9 cellular contexts compared by ENCODE assay signal in genomic region chr6:52724406-52725121, GRCh38. TPM values are rescaled to one million over a fixed set of nuclear protein-coding genes. Genes with fewer than 3 reads are reported as not detected.
DNase-seq lines count a peak whose midpoint lies in the region; ATAC-seq, FAIRE-seq and TF ChIP-seq lines count a peak whose summit lies in the region.
"Had no signal": no experiment of that assay in that cellular context is flagged by ENCODE, and none has a peak within 500 bp of the region (broad histone marks: within the 10 kb centered on the region; RNA-seq: fewer than 3 reads in every experiment).

No MANE protein-coding gene starts in this region.

- TF ChIP-seq POLR2A in GM12878 (IDR thresholded peaks at IDR 0.05; ENCODE audit: low read depth, low read length): no peak

- RAD21 ChIA-PET in GM12878 (lab: Charles Lee; ENCODE audit: unreplicated experiment): interaction anchor here (0.7 to 1.5 kb wide), 2 partner anchors 309 to 761 kb away, joined by 3 to 5 read pairs; no protein-coding TSS in a partner anchor

- TF ChIP-seq EP300 in GM12878 (IDR thresholded peaks at IDR 0.05; ENCODE audit: borderline replicate concordance in 1 of 2, control insufficient read depth in 1 of 2, low read depth in 2 of 2, low read length in 2 of 2): no peak

- intact Hi-C loops in GM12878 (cut with micrococcal nuclease; ENCODE audit: unreplicated experiment): loop anchor here (5.0 kb wide), 1 partner anchor 758 kb away; no protein-coding TSS in a partner anchor

- ATAC-seq in HG02759 (IDR thresholded peaks at IDR 0.05; ENCODE audit: unreplicated experiment): peak; percentile 99
- ATAC-seq in GM12878: peak; percentile 100

- peak; percentile 92 for FAIRE-seq in GM12878 (lab: Jason Lieb, UNC)

- H3K27ac ChIP-seq in GM12878 (ENCODE audit: control insufficient read depth, insufficient read depth): no peak overlapping the region

- H2AFZ ChIP-seq in GM12878 (ENCODE audit: control insufficient read depth, low read depth, low read length): peak overlapping the region; percentile 25

- DNase-seq in activated gamma-delta T cell treated with Interleukin-2 at 50 U/mL for 16 hours: peak; percentile 36
- no peak for DNase-seq in activated gamma-delta T cell (lab: John Stamatoyannopoulos, UW)
- DNase-seq in NCI-H1105 (lab: John Stamatoyannopoulos, UW): peak; percentile 18
- peak; percentile 39 for DNase-seq in T-helper 2 cell treated with Interferon-gamma antibody and Interleukin-4, amounts not matched to agents 5 μg/mL and 100 μg/mL, for 36 hours (ENCODE audit: low spot score)
- peak; percentile 55 for DNase-seq in GM12878 (ENCODE audit: low read depth, low spot score)
- peak in 2 of 3 donors; percentile 7 to 27 for DNase-seq in immature natural killer cell
- peak; percentile 30 to 48 (median 46) for DNase-seq in stimulated activated CD4-positive, alpha-beta T cell treated with anti-CD3 and anti-CD28 coated beads, Interleukin-12 subunit alpha, Interleukin-12 subunit beta, amount 100 ng/mL, for 48 hours (ENCODE audit: low read depth in 2 of 3, low spot score in 1 of 3)

- no peaks in the 10 kb centered on the region for H3K4me1 Mint-ChIP-seq in T-helper 2 cell treated with Interferon-gamma antibody and Interleukin-4, amounts not matched to agents 5 μg/mL and 100 μg/mL, for 36 hours (ENCODE audit: low read depth)
- no peaks in the 10 kb centered on the region for H3K4me1 Mint-ChIP-seq in immature natural killer cell

- no peak overlapping the region for H3K4me3 Mint-ChIP-seq in T-helper 2 cell treated with Interferon-gamma antibody and Interleukin-4, amounts not matched to agents 5 μg/mL and 100 μg/mL, for 36 hours
- no peak overlapping the region for H3K4me3 Mint-ChIP-seq in immature natural killer cell

- H3K79me2 ChIP-seq in GM12878 (ENCODE audit: control insufficient read depth, insufficient read depth, low read length): no peaks in the 10 kb centered on the region

- no peaks in the 10 kb centered on the region for H3K27me3 ChIP-seq in GM12878 (replicated peaks in 1 of 2; ENCODE audit: control insufficient read depth in 2 of 2, insufficient read depth in 2 of 2, low read length in 1 of 2)

- peaks cover 10% of the 10 kb centered on the region for H3K27me3 Mint-ChIP-seq in T-helper 2 cell treated with Interferon-gamma antibody and Interleukin-4, amounts not matched to agents 5 μg/mL and 100 μg/mL, for 36 hours (ENCODE audit: low read depth)
- H3K27me3 Mint-ChIP-seq in immature natural killer cell (ENCODE audit: low read depth in 3 of 3): peaks cover 0 to 14% (median 4%) of the 10 kb centered on the region in 3 donors

- TF ChIP-seq CTCF in GM12878 (IDR thresholded peaks at IDR 0.05 in 2 of 3, conservative IDR thresholded peaks at IDR 0.05 in 1 of 3; ENCODE audit: control insufficient read depth in 2 of 3, extremely low read depth in 1 of 3, insufficient read depth in 1 of 3, low read depth in 3 of 3, low read length in 3 of 3): peak; percentile 82 to 95 (median 91)

- in situ Hi-C loops in GM12878 (cut with MboI): no loop called here

- BruUV-seq in GM12878 (replicated peaks; lab: Mats Ljungman, UMichigan): no TSS peak

- H3K27ac Mint-ChIP-seq in T-helper 2 cell treated with Interferon-gamma antibody and Interleukin-4, amounts not matched to agents 5 μg/mL and 100 μg/mL, for 36 hours: no peak overlapping the region
- no peak overlapping the region for H3K27ac Mint-ChIP-seq in immature natural killer cell

- no peak overlapping the region for H3K4me3 ChIP-seq in GM12878

- H3K9ac ChIP-seq in GM12878 (ENCODE audit: control insufficient read depth, insufficient read depth, low read length): no peak overlapping the region

- no peaks in the 10 kb centered on the region for H3K9me3 Mint-ChIP-seq in T-helper 2 cell treated with Interferon-gamma antibody and Interleukin-4, amounts not matched to agents 5 μg/mL and 100 μg/mL, for 36 hours
- no peaks in the 10 kb centered on the region for H3K9me3 Mint-ChIP-seq in immature natural killer cell

- H3K36me3 ChIP-seq in GM12878 (ENCODE audit: control insufficient read depth in 2 of 2, insufficient read depth in 2 of 2, low read length in 1 of 2): no peaks in the 10 kb centered on the region

- peaks cover 5% of the 10 kb centered on the region for H3K4me1 ChIP-seq in GM12878 (ENCODE audit: control insufficient read depth, insufficient read depth, low read length)

- SMC1A ChIA-PET in GM12878 (lab: Charles Lee; ENCODE audit: uncharacterized antibody, unreplicated experiment): interaction anchor here (0.6 to 1.7 kb wide), 6 partner anchors 15 to 338 kb away, joined by 3 to 5 read pairs (median 4); partner anchors contain the start of gene GSTA2

- POLR2A ChIA-PET in GM12878 (lab: Charles Lee): no interaction called here

- no peaks in the 10 kb centered on the region for H3K36me3 Mint-ChIP-seq in T-helper 2 cell treated with Interferon-gamma antibody and Interleukin-4, amounts not matched to agents 5 μg/mL and 100 μg/mL, for 36 hours (ENCODE audit: low read depth)
- no peaks in the 10 kb centered on the region for H3K36me3 Mint-ChIP-seq in immature natural killer cell

- no peaks in the 10 kb centered on the region for H3K9me3 ChIP-seq in GM12878 (replicated peaks; ENCODE audit: control insufficient read depth, insufficient read depth, low read length)

- TF ChIP-seq RAD21 in GM12878 (IDR thresholded peaks at IDR 0.05; ENCODE audit: insufficient read depth, low read depth, low read length): peak; percentile 53

- H3K4me2 ChIP-seq in GM12878 (ENCODE audit: control insufficient read depth, insufficient read depth): peak overlapping the region; percentile 7; the same call in 1 of the 2 replicates

- H4K20me1 ChIP-seq in GM12878 (ENCODE audit: control insufficient read depth, insufficient read depth): no peaks in the 10 kb centered on the region

- CTCF ChIA-PET in GM12878 (lab: Yijun Ruan, JAX): interaction anchor here (0.6 to 3.1 kb wide), 18 partner anchors 9 to 339 kb away, joined by 3 to 13 read pairs (median 4); no protein-coding TSS in a partner anchor

- 39% methylated on average over 13 of the region's 13 CpGs for WGBS in GM12878 (ENCODE audit: insufficient coverage, insufficient replicate concordance, low lambda C conversion rate, missing lambda C conversion rate)

TF ChIP-seq in GM12878, 131 proteins besides CTCF, POLR2A, EP300 and RAD21 (continues in another document):
- TF ChIP-seq IRF3 (IDR thresholded peaks at IDR 0.05) (no peak), ZBTB33 (IDR thresholded peaks at IDR 0.05) (no peak)

RNA-seq across cellular contexts. Expression of gene GSTA2, which starts 38.7 kb away (rescaled TPM):
- total RNA-seq in GM12878 (2013; cell fraction: nucleolus; rRNA removed): not detected in 2 replicates
- total RNA-seq in GM12878 (2014; rRNA removed) (not detected in 2 replicates), GM12878 (2014; rRNA removed; fragmentation: Illumina TruSeq; extraction: Trizol) (not detected in 2 replicates), GM12878 (2021) (not detected in 2 replicates)
- polyA plus RNA-seq in GM12878 (2011; ENCODE audit: low read depth): not detected
- polyA plus RNA-seq in GM12878 (2011; rRNA removed) (not detected in 2 replicates), GM12878 (2014; fragmentation: Illumina TruSeq; extraction: Trizol) (not detected in 2 replicates), GM12878 (2014; fragmentation: Nextera tagmentation; extraction: Ambion mirVana) (not detected), GM12878 (2014; rRNA removed) (not detected in 2 replicates), GM12878 (2016; fragmentation: Nextera tagmentation; extraction: Ambion mirVana) (not detected), immature natural killer cell (not detected)
- not detected in 2 replicates for polyA plus RNA-seq in GM12878 (2011; cell fraction: cytosol; rRNA removed)
- not detected in 2 replicates for polyA plus RNA-seq in GM12878 (2011; cell fraction: nucleus; rRNA removed)
- polyA plus RNA-seq in GM12878 (2012): not detected in 2 replicates
- not detected in 2 replicates for polyA minus RNA-seq in GM12878 (2011; rRNA and poly(A)+ RNA removed)
- polyA minus RNA-seq in GM12878 (2011; cell fraction: cytosol; rRNA and poly(A)+ RNA removed): not detected in 2 replicates
- not detected in 2 replicates for polyA minus RNA-seq in GM12878 (2011; cell fraction: nucleus; rRNA and poly(A)+ RNA removed)
- total RNA-seq: subcutaneous adipose tissue had no signal

RNA-seq across cellular contexts. Expression of gene TMEM14A, which starts 53.7 kb away (rescaled TPM):
- 4.6 and 6.2 TPM in 2 replicates for total RNA-seq in GM12878 (2013; cell fraction: nucleolus; rRNA removed)
- total RNA-seq in GM12878 (2014; rRNA removed): 15.6 and 22.9 TPM in 2 replicates
- total RNA-seq in GM12878 (2014; rRNA removed; fragmentation: Illumina TruSeq; extraction: Trizol): 21.2 and 21.7 TPM in 2 replicates
- 17.7 and 19.2 TPM in 2 replicates for total RNA-seq in GM12878 (2021)
- 10.8 TPM for polyA plus RNA-seq in GM12878 (2011; ENCODE audit: low read depth)
- polyA plus RNA-seq in GM12878 (2011; rRNA removed): 45.0 and 57.2 TPM in 2 replicates
- polyA plus RNA-seq in GM12878 (2011; cell fraction: cytosol; rRNA removed): 18.5 and 22.1 TPM in 2 replicates
- polyA plus RNA-seq in GM12878 (2011; cell fraction: nucleus; rRNA removed): 14.6 and 14.8 TPM in 2 replicates
- polyA plus RNA-seq in GM12878 (2012): 15.9 and 17.3 TPM in 2 replicates
- 17.8 and 18.7 TPM in 2 replicates for polyA plus RNA-seq in GM12878 (2014; fragmentation: Illumina TruSeq; extraction: Trizol)
- 100 to 1,000 TPM in 1 of 2 experiments, 10 to 100 TPM in 1; 87.2 to 143 TPM for polyA plus RNA-seq in GM12878 (2014; fragmentation: Nextera tagmentation; extraction: Ambion mirVana)
- polyA plus RNA-seq in GM12878 (2014; rRNA removed): 14.9 and 21.1 TPM in 2 replicates
- polyA plus RNA-seq in GM12878 (2016; fragmentation: Nextera tagmentation; extraction: Ambion mirVana): 10 to 100 TPM; 77.1 to 81.7 TPM
- 5.4 and 7.7 TPM in 2 replicates for polyA minus RNA-seq in GM12878 (2011; rRNA and poly(A)+ RNA removed)
- polyA minus RNA-seq in GM12878 (2011; cell fraction: cytosol; rRNA and poly(A)+ RNA removed): 3.3 and 3.5 TPM in 2 replicates
- 2.2 TPM in 2 replicates for polyA minus RNA-seq in GM12878 (2011; cell fraction: nucleus; rRNA and poly(A)+ RNA removed)
- 10 to 100 TPM; 15.7 to 23.5 (median 15.9) TPM for polyA plus RNA-seq in immature natural killer cell
